In genomic region chr1:15975805-15976680, GRCh38 we compare ENCODE assay signal across 8 cellular contexts. TPM values are rescaled to one million over a fixed set of nuclear protein-coding genes. Genes with fewer than 3 reads are reported as not detected.
DNase-seq lines count a peak whose midpoint lies in the region; ATAC-seq, FAIRE-seq and TF ChIP-seq lines count a peak whose summit lies in the region.

ZBTB17 (minus strand) TSS chr1:15976101; CDS start chr1:15948495, 27,606 bp downstream.

- no peaks in the 10 kb centered on the region for H3K9me1 ChIP-seq in endothelial cell of umbilical vein (replicated peaks; ENCODE audit: control insufficient read depth, extremely low read depth, insufficient read depth, low read length)

- peaks cover 20% of the 10 kb centered on the region for H3K79me2 ChIP-seq in OCI-LY3 (ENCODE audit: low read length)
- H3K79me2 ChIP-seq in endothelial cell of umbilical vein (ENCODE audit: control insufficient read depth, insufficient read depth, low read length): peaks cover 40% of the 10 kb centered on the region

- peak within 1 kb of the TSS; percentile 83 for H3K27ac ChIP-seq in OCI-LY3 (ENCODE audit: low read length)
- peak within 1 kb of the TSS; percentile 57 for H3K27ac ChIP-seq in endothelial cell of umbilical vein (ENCODE audit: insufficient read depth, low read depth, low read length)

- H4K20me1 ChIP-seq in OCI-LY3 (ENCODE audit: insufficient read depth, low read length) (no peaks in the 10 kb centered on the region), endothelial cell of umbilical vein (replicated peaks; ENCODE audit: control insufficient read depth, extremely low read depth, insufficient read depth, low read length) (peaks cover 2% of the 10 kb centered on the region)

- POLR2A ChIA-PET in endothelial cell of umbilical vein (lab: Charles Lee): interaction anchor here (1.3 kb wide), 1 partner anchor 26 kb away, joined by 3 read pairs; no protein-coding TSS in a partner anchor

- H3K9ac ChIP-seq in OCI-LY3 (ENCODE audit: low read length) (peak within 1 kb of the TSS; percentile 81), endothelial cell of umbilical vein (replicated peaks; ENCODE audit: extremely low read depth, insufficient read depth, low read length) (peak within 1 kb of the TSS; percentile 78)

- H3K9me3 ChIP-seq in OCI-LY3 (ENCODE audit: insufficient read depth, low read length) (no peaks in the 10 kb centered on the region), endothelial cell of umbilical vein (replicated peaks; ENCODE audit: control insufficient read depth, insufficient read depth, low read length) (no peaks in the 10 kb centered on the region)

- peaks cover 25% of the 10 kb centered on the region for H3K4me1 ChIP-seq in OCI-LY3 (ENCODE audit: low read length)
- H3K4me1 ChIP-seq in endothelial cell of umbilical vein (ENCODE audit: control insufficient read depth, extremely low read depth, insufficient read depth, low read length): peaks cover 7% of the 10 kb centered on the region

- H3K4me3 ChIP-seq in OCI-LY3 (ENCODE audit: low read length) (peak within 1 kb of the TSS; percentile 83), endothelial cell of umbilical vein (replicated peaks in 1 of 3; ENCODE audit: insufficient read depth in 1 of 3, low read depth in 1 of 3, low read length in 3 of 3) (peak within 1 kb of the TSS; percentile 61 to 92 (median 88))

- DNase-seq in Caki2 (ENCODE audit: low read depth) (peak; percentile 78), HuH-7.5 (ENCODE audit: low spot score) (peak; percentile 93), endothelial cell of umbilical vein (ENCODE audit: low read depth, low spot score) (peak; percentile 92), midbrain (lab: John Stamatoyannopoulos, UW) (peak; percentile 93)
- DNase-seq in activated CD8-positive, alpha-beta memory T cell treated with anti-CD3 and anti-CD28 coated beads, Interleukin-2, amount 50 U/mL, for 48 hours: peak; percentile 99
- DNase-seq in stimulated activated CD8-positive, alpha-beta memory T cell treated with anti-CD3 and anti-CD28 coated beads, Interleukin-15, amount 100 ng/mL, for 48 hours (ENCODE audit: low read depth in 2 of 2): peak; percentile 94 to 95

- H3K36me3 ChIP-seq in OCI-LY3 (replicated peaks; ENCODE audit: low read depth, low read length): peaks cover 15% of the 10 kb centered on the region
- peaks cover 7 to 10% of the 10 kb centered on the region in 2 experiments for H3K36me3 ChIP-seq in endothelial cell of umbilical vein (ENCODE audit: control insufficient read depth in 2 of 2, extremely low read depth in 1 of 2, insufficient read depth in 2 of 2, low read length in 2 of 2)

- dilution Hi-C loops in endothelial cell of umbilical vein (cut with MboI; ENCODE audit: extremely low pct_ligation_motif_present, low sequenced_read_pairs): no loop called here

- no peaks in the 10 kb centered on the region for H3K27me3 ChIP-seq in OCI-LY3 (ENCODE audit: low read depth, low read length)
- H3K27me3 ChIP-seq in endothelial cell of umbilical vein (ENCODE audit: control insufficient read depth in 2 of 2, insufficient read depth in 2 of 2, low read length in 2 of 2): no peaks in the 10 kb centered on the region

- no TSS peak for BruUV-seq in endothelial cell of umbilical vein (replicated peaks; lab: Mats Ljungman, UMichigan)

- H2AFZ ChIP-seq in OCI-LY3 (ENCODE audit: low read depth, low read length) (peak within 1 kb of the TSS; percentile 44), endothelial cell of umbilical vein (ENCODE audit: low read depth, low read length) (peak within 1 kb of the TSS; percentile 84)

- peak; percentile 81 for FAIRE-seq in endothelial cell of umbilical vein (lab: Jason Lieb, UNC)

- no peak for TF ChIP-seq CTCF in OCI-LY3 (IDR thresholded peaks at IDR 0.05; ENCODE audit: low read depth, low read length)
- no peak for TF ChIP-seq CTCF in endothelial cell of umbilical vein (IDR thresholded peaks at IDR 0.05; ENCODE audit: extremely low read depth in 1 of 2, insufficient read depth in 1 of 2, low read depth in 1 of 2, low read length in 2 of 2)

- intact Hi-C loops in endothelial cell of umbilical vein (cut with micrococcal nuclease): loop anchor here (1.0 to 2.0 kb wide), 3 partner anchors 17 to 37 kb away; no protein-coding TSS in a partner anchor

- TF ChIP-seq POLR2A in endothelial cell of umbilical vein (IDR thresholded peaks at IDR 0.05; ENCODE audit: low read depth, low read length): peak; percentile 54

- peak within 1 kb of the TSS; percentile 90 for H3K4me2 ChIP-seq in OCI-LY3 (ENCODE audit: low read length)
- H3K4me2 ChIP-seq in endothelial cell of umbilical vein (ENCODE audit: insufficient read depth, low read length): peak within 1 kb of the TSS; percentile 80

- in situ Hi-C loops in Caki2 (cut with HindIII; ENCODE audit: low pct_unique_long_range_greater_than_20kb, low sequenced_read_pairs): no loop called here

- CTCF ChIA-PET in endothelial cell of umbilical vein (lab: Charles Lee): interaction anchor here (0.6 to 2.8 kb wide), 8 partner anchors 18 to 184 kb away, joined by 4 to 18 read pairs (median 4); no protein-coding TSS in a partner anchor

- ATAC-seq in GM21515 (IDR thresholded peaks at IDR 0.05; ENCODE audit: unreplicated experiment): peak; percentile 62

TF ChIP-seq in endothelial cell of umbilical vein, 7 proteins besides CTCF, POLR2A, EP300 and RAD21:
- peak; percentile 67 for TF ChIP-seq POLR2AphosphoS5 (IDR thresholded peaks at IDR 0.05; ENCODE audit: insufficient read depth, low read depth, low read length)
- no peak for TF ChIP-seq GATA2 (IDR thresholded peaks at IDR 0.05; ENCODE audit: insufficient read depth, insufficient read length, low read depth, low read length)

RNA-seq across cellular contexts. Expression of gene ZBTB17, which starts in this region (rescaled TPM):
- total RNA-seq in Caki2 (2014; rRNA removed; shearing (Covaris generic); ENCODE audit: low replicate concordance): 20.5 and 26.5 TPM in 2 replicates
- total RNA-seq in endothelial cell of umbilical vein: 38.5 and 43.9 TPM in 2 replicates
- polyA plus RNA-seq in endothelial cell of umbilical vein: 72.7 and 76.2 TPM in 2 replicates
- 42.3 and 47.8 TPM in 2 replicates for polyA plus RNA-seq in endothelial cell of umbilical vein (2011; cell fraction: cytosol; rRNA removed)
- 226 and 245 TPM in 2 replicates for polyA plus RNA-seq in endothelial cell of umbilical vein (2011; cell fraction: nucleus; rRNA removed)
- 27.1 and 29.9 TPM in 2 replicates for polyA plus RNA-seq in endothelial cell of umbilical vein (2012)
- 55.6 and 66.1 TPM in 2 replicates for polyA minus RNA-seq in endothelial cell of umbilical vein
- 16.0 TPM for polyA minus RNA-seq in endothelial cell of umbilical vein (2011; cell fraction: cytosol; rRNA and poly(A)+ RNA removed)
- 49.6 and 75.2 TPM in 2 replicates for polyA minus RNA-seq in endothelial cell of umbilical vein (2011; cell fraction: nucleus; rRNA and poly(A)+ RNA removed)

Comparison
In these comparisons a context has a peak if more than half of its experiments do, and no peak if none do; other contexts are left out.
1. Peak in every context shown above with its lines: DNase-seq, ATAC-seq, H3K4me3 ChIP-seq and H3K27ac ChIP-seq.